Comparison of ENCODE assay signal across 20 cellular contexts in the genomic region with DNA sequence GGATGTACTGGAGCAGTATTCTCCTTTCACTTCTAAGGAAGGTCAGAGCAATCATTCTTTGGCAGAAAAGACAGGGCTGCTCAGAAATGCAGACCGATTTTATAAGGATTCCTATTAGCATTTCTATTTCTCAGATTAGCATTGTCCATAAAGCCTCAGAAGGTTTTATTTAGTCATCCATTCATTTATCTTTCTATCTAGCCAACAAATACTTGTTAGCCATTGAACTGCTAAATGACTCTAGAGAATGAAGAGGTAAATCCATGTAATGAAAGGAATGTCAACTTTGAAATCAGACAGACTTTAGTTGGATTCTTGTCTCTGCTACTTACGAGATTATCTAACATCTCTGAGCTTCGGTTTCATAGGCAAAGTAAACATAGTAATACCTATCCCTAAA.
"Had no signal": no experiment of that assay in that cellular context is flagged by ENCODE, and none has a peak within 500 bp of the region (broad histone marks: within the 10 kb centered on the region; RNA-seq: fewer than 3 reads in every experiment).

No MANE protein-coding gene starts in this region.

- DNase-seq: cerebellar nuclear complex; dermis blood vessel endothelial cell; endodermal cell; gastrocnemius medialis; heart right ventricle; mucosa of descending colon; naive thymus-derived CD8-positive, alpha-beta T cell; posterior cingulate gyrus; small intestine; stimulated activated CD4-positive, alpha-beta T cell treated with anti-CD3 and anti-CD28 coated beads, Interleukin-12 subunit alpha, Interleukin-12 subunit beta, amount 100 ng/mL, for 4 hours; stimulated activated naive CD4-positive, alpha-beta T cell; stomach; substantia nigra; transverse colon had no signal

- H3K4me3 Mint-ChIP-seq: endodermal cell; naive thymus-derived CD8-positive, alpha-beta T cell had no signal

- H3K27ac Mint-ChIP-seq: endodermal cell; naive thymus-derived CD8-positive, alpha-beta T cell had no signal

- ATAC-seq: gastrocnemius medialis; heart right ventricle; mucosa of descending colon; naive thymus-derived CD8-positive, alpha-beta T cell had no signal

- H3K4me1 ChIP-seq: gastrocnemius medialis, heart right ventricle, right atrium auricular region, stomach, transverse colon had no signal

- FAIRE-seq: colon, endothelial cell of umbilical vein, keratinocyte, small intestine had no signal

- H3K27me3 ChIP-seq: gastrocnemius medialis, heart right ventricle, neutrophil, right atrium auricular region, stomach, transverse colon had no signal

- H3K9me3 ChIP-seq: gastrocnemius medialis, mucosa of descending colon, neutrophil, right atrium auricular region, thoracic aorta, transverse colon had no signal

- H3K36me3 Mint-ChIP-seq: naive thymus-derived CD8-positive, alpha-beta T cell had no signal

- H3K27ac ChIP-seq: gastrocnemius medialis, heart right ventricle, neutrophil, right atrium auricular region, stomach, thoracic aorta, transverse colon had no signal

- H3K4me3 ChIP-seq: gastrocnemius medialis, heart right ventricle, mucosa of descending colon, right atrium auricular region, stomach, thoracic aorta, transverse colon had no signal

- H3K36me3 ChIP-seq: gastrocnemius medialis, heart right ventricle, neutrophil, right atrium auricular region, stomach, thoracic aorta, transverse colon had no signal

- H3K4me1 Mint-ChIP-seq: naive thymus-derived CD8-positive, alpha-beta T cell had no signal
